ENCODE assay signal across 11 cellular contexts in the genomic region with DNA sequence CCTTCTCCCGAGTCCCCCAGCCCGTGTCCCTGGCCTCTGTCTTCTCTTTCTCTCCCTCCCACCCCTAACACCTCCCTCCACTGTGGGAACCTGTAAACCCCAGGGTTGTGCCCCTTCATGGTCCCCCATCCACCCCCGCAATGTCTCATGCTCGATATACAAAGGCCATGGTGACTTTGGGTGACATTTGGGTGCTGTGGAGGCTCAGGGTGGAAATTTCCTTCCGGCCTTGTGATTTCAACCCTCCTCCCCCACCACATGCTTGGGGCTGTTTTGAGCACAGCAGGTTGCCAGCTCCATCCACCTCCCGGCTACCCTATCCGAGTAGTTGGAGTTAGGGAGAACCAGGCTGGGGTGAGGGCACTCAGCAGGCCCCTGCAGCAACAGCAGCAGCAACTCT. TPM values are rescaled to one million over a fixed set of nuclear protein-coding genes. Genes with fewer than 3 reads are reported as not detected.
DNase-seq lines count a peak whose midpoint lies in the region; ATAC-seq, FAIRE-seq and TF ChIP-seq lines count a peak whose summit lies in the region.
"Had no signal": no experiment of that assay in that cellular context is flagged by ENCODE, and none has a peak within 500 bp of the region (broad histone marks: within the 10 kb centered on the region; RNA-seq: fewer than 3 reads in every experiment).

No MANE protein-coding gene starts in this region.

- TF ChIP-seq CTCF in GM13976 (IDR thresholded peaks at IDR 0.05; ENCODE audit: borderline replicate concordance, control extremely low read depth, extremely low read depth, insufficient read depth, missing control alignments) (no peak), GM12878 (IDR thresholded peaks at IDR 0.05 in 2 of 3, conservative IDR thresholded peaks at IDR 0.05 in 1 of 3; ENCODE audit: control insufficient read depth in 2 of 3, extremely low read depth in 1 of 3, insufficient read depth in 1 of 3, low read depth in 3 of 3, low read length in 3 of 3) (no peak), left ventricle myocardium inferior (IDR thresholded peaks at IDR 0.05; ENCODE audit: borderline replicate concordance) (no peak)

- intact Hi-C loops in GM12878 (cut with micrococcal nuclease; ENCODE audit: unreplicated experiment) = loop anchor here (10.0 kb wide), 1 partner anchor 219 kb away; a partner anchor contains a TSS
- intact Hi-C loops in left ventricle myocardium inferior (cut with micrococcal nuclease) = no loop called here

- peak overlapping the region; percentile 41; the same call in 1 of the 2 replicates for H3K4me2 ChIP-seq in GM12878 (ENCODE audit: control insufficient read depth, insufficient read depth)

- no peaks in the 10 kb centered on the region for H3K27me3 ChIP-seq in GM12878 (replicated peaks in 1 of 2; ENCODE audit: control insufficient read depth in 2 of 2, insufficient read depth in 2 of 2, low read length in 1 of 2)
- peaks cover 6% of the 10 kb centered on the region for H3K27me3 ChIP-seq in left ventricle myocardium inferior (ENCODE audit: low read depth)

- H3K9me3 ChIP-seq in GM12878 (replicated peaks; ENCODE audit: control insufficient read depth, insufficient read depth, low read length) (no peaks in the 10 kb centered on the region), left ventricle myocardium inferior (replicated peaks) (no peaks in the 10 kb centered on the region)

- H3K79me2 ChIP-seq in GM12878 (ENCODE audit: control insufficient read depth, insufficient read depth, low read length) = no peaks in the 10 kb centered on the region

- no peak for FAIRE-seq in GM12878 (lab: Jason Lieb, UNC)
- FAIRE-seq: kidney had no signal

- H3K4me1 ChIP-seq in GM12878 (ENCODE audit: control insufficient read depth, insufficient read depth, low read length) = peaks cover 46% of the 10 kb centered on the region
- H3K4me1 ChIP-seq in left ventricle myocardium inferior = peaks cover 9% of the 10 kb centered on the region

- TF ChIP-seq RAD21 in GM12878 (IDR thresholded peaks at IDR 0.05; ENCODE audit: insufficient read depth, low read depth, low read length) = no peak

- SMC1A ChIA-PET in GM12878 (lab: Charles Lee; ENCODE audit: uncharacterized antibody, unreplicated experiment) = interaction anchor here (1.4 to 16.0 kb wide), 3 partner anchors 30 to 80 kb away, joined by 4 to 191 read pairs (median 15); no protein-coding TSS in a partner anchor

- CTCF ChIA-PET in GM12878 (lab: Yijun Ruan, JAX) = interaction anchor here (0.9 to 8.5 kb wide), 3 partner anchors 40 to 79 kb away, joined by 3 to 104 read pairs (median 5); no protein-coding TSS in a partner anchor

- POLR2A ChIA-PET in GM12878 (lab: Charles Lee) = interaction anchor here (0.6 to 6.0 kb wide), 3 partner anchors 14 to 69 kb away, joined by 3 to 53 read pairs (median 3); no protein-coding TSS in a partner anchor

- ATAC-seq in GM12878 (peak; percentile 20), HG02840 (IDR thresholded peaks at IDR 0.05; ENCODE audit: low FRiP score, unreplicated experiment) (no peak)

- no peak overlapping the region for H2AFZ ChIP-seq in GM12878 (ENCODE audit: control insufficient read depth, low read depth, low read length)

- H3K27ac ChIP-seq in GM12878 (ENCODE audit: control insufficient read depth, insufficient read depth) (peak overlapping the region; percentile 41), left ventricle myocardium inferior (replicated peaks) (no peak overlapping the region)
- H3K27ac ChIP-seq: C4-2B had no signal

- no TSS peak for BruUV-seq in GM12878 (replicated peaks; lab: Mats Ljungman, UMichigan)

- RAD21 ChIA-PET in GM12878 (lab: Charles Lee; ENCODE audit: unreplicated experiment) = interaction anchor here (0.6 to 12.7 kb wide), 5 partner anchors 35 to 79 kb away, joined by 3 to 116 read pairs (median 8); no protein-coding TSS in a partner anchor

- in situ Hi-C loops in GM13976 (cut with MboI; ENCODE audit: low sequenced_read_pairs, unreplicated experiment) = loop anchor here (5.0 kb wide), 1 partner anchor 77 kb away; no protein-coding TSS in a partner anchor
- in situ Hi-C loops in GM12878 (cut with MboI) = no loop called here

- no peak overlapping the region for H3K9ac ChIP-seq in GM12878 (ENCODE audit: control insufficient read depth, insufficient read depth, low read length)

- H3K36me3 ChIP-seq in GM12878 (ENCODE audit: control insufficient read depth in 2 of 2, insufficient read depth in 2 of 2, low read length in 1 of 2) (peaks cover 16 to 32% of the 10 kb centered on the region in 2 experiments; a peak in 3 of 4 replicates), left ventricle myocardium inferior (peaks cover 45% of the 10 kb centered on the region)

- 8% methylated on average over 5 of the region's 7 CpGs for WGBS in GM12878 (ENCODE audit: insufficient coverage, insufficient replicate concordance, low lambda C conversion rate, missing lambda C conversion rate)

- no peaks in the 10 kb centered on the region for H4K20me1 ChIP-seq in GM12878 (ENCODE audit: control insufficient read depth, insufficient read depth)

- H3K4me3 ChIP-seq in GM12878 (no peak overlapping the region), left ventricle myocardium inferior (no peak overlapping the region)

- TF ChIP-seq EP300 in GM12878 (IDR thresholded peaks at IDR 0.05; ENCODE audit: borderline replicate concordance in 1 of 2, control insufficient read depth in 1 of 2, low read depth in 2 of 2, low read length in 2 of 2) = peak in 1 of 2 experiments; percentile 53; a peak in 1 of 4 replicates

- peak; percentile 74 for DNase-seq in GM13976 (ENCODE audit: low spot score)
- peak; percentile 56 to 71 for DNase-seq in activated CD4-positive, alpha-beta T cell treated with anti-CD3 and anti-CD28 coated beads, Interleukin-2, amount 50 U/mL, for 48 hours
- no peak for DNase-seq in GM12878 (ENCODE audit: low read depth, low spot score)
- peak; percentile 34 to 64 (median 41) for DNase-seq in stimulated activated CD4-positive, alpha-beta T cell treated with anti-CD3 and anti-CD28 coated beads, TNF-alpha, amount 100 ng/mL, for 24 hours (ENCODE audit: low read depth in 3 of 3)
- DNase-seq in MV-4-11 (lab: John Stamatoyannopoulos, UW) = no peak
- no peak for DNase-seq in COR-L47 (lab: John Stamatoyannopoulos, UW)
- no peak for DNase-seq in left ventricle myocardium inferior
- DNase-seq: kidney, NCI-H82 had no signal

- TF ChIP-seq POLR2A in GM12878 (IDR thresholded peaks at IDR 0.05; ENCODE audit: low read depth, low read length) = peak; percentile 39; the same call in 1 of the 2 replicates

TF ChIP-seq in GM12878, 131 proteins besides CTCF, POLR2A, EP300 and RAD21 (continues in another document):
- 0 out of 2 replicates have a peak, but pooled peaks have one; percentile 14 for TF ChIP-seq PAX5 (IDR thresholded peaks at IDR 0.05; ENCODE audit: borderline replicate concordance, low read depth, low read length)
- TF ChIP-seq BHLHE40 (IDR thresholded peaks at IDR 0.05; ENCODE audit: borderline replicate concordance in 1 of 2, low read depth in 2 of 2, low read length in 1 of 2) = peak; percentile 67 to 69; a peak in 3 of 4 replicates
- TF ChIP-seq ZNF622 (IDR thresholded peaks at IDR 0.05) = no peak
- TF ChIP-seq BCL11A (IDR thresholded peaks at IDR 0.05; ENCODE audit: low read depth, low read length) = 0 out of 2 replicates have a peak, but pooled peaks have one; percentile 14
- peak; percentile 67 for TF ChIP-seq RUNX3 (IDR thresholded peaks at IDR 0.05; ENCODE audit: low read length)

RNA-seq across cellular contexts. Expression of a gene that starts 25.7 kb away (rescaled TPM):
- 112 and 115 TPM in 2 replicates for total RNA-seq in GM12878 (2013; cell fraction: nucleolus; rRNA removed)
- total RNA-seq in GM12878 (2014; rRNA removed) (9.3 and 10.4 TPM in 2 replicates), GM12878 (2014; rRNA removed; fragmentation: Illumina TruSeq; extraction: Trizol) (12.2 and 12.9 TPM in 2 replicates), GM12878 (2021) (14.5 and 16.9 TPM in 2 replicates), left ventricle myocardium inferior (71.6 TPM)
- polyA plus RNA-seq in GM12878 (2011; ENCODE audit: low read depth) = 7.0 TPM
- polyA plus RNA-seq in GM12878 (2011; rRNA removed) (8.9 and 12.2 TPM in 2 replicates), GM12878 (2014; fragmentation: Illumina TruSeq; extraction: Trizol) (10.0 TPM in 2 replicates), GM12878 (2014; fragmentation: Nextera tagmentation; extraction: Ambion mirVana) (1 to 10 TPM; 1.4 to 1.7 TPM), GM12878 (2014; rRNA removed) (7.7 and 11.8 TPM in 2 replicates), GM12878 (2016; fragmentation: Nextera tagmentation; extraction: Ambion mirVana) (1 to 10 TPM; 4.4 to 4.9 TPM)
- polyA plus RNA-seq in GM12878 (2011; cell fraction: cytosol; rRNA removed) = 10.3 and 11.2 TPM in 2 replicates
- 19.0 and 22.1 TPM in 2 replicates for polyA plus RNA-seq in GM12878 (2011; cell fraction: nucleus; rRNA removed)
- polyA plus RNA-seq in GM12878 (2012) = 5.5 and 8.2 TPM in 2 replicates
- polyA minus RNA-seq in GM12878 (2011; rRNA and poly(A)+ RNA removed) = 43.6 and 46.2 TPM in 2 replicates
- 9.2 and 10.8 TPM in 2 replicates for polyA minus RNA-seq in GM12878 (2011; cell fraction: cytosol; rRNA and poly(A)+ RNA removed)
- polyA minus RNA-seq in GM12878 (2011; cell fraction: nucleus; rRNA and poly(A)+ RNA removed) = 50.2 and 76.0 TPM in 2 replicates

RNA-seq across cellular contexts. Expression of a gene that starts 37.3 kb away (rescaled TPM):
- total RNA-seq in GM12878 (2013; cell fraction: nucleolus; rRNA removed) = 88.1 and 95.5 TPM in 2 replicates
- total RNA-seq in GM12878 (2014; rRNA removed) (33.0 and 39.9 TPM in 2 replicates), GM12878 (2014; rRNA removed; fragmentation: Illumina TruSeq; extraction: Trizol) (22.4 and 24.4 TPM in 2 replicates), GM12878 (2021) (78.8 and 87.2 TPM in 2 replicates), left ventricle myocardium inferior (16.2 TPM)
- polyA plus RNA-seq in GM12878 (2011; ENCODE audit: low read depth) = 22.2 TPM
- polyA plus RNA-seq in GM12878 (2011; rRNA removed) (35.0 and 66.4 TPM in 2 replicates), GM12878 (2014; fragmentation: Illumina TruSeq; extraction: Trizol) (15.0 and 32.4 TPM in 2 replicates), GM12878 (2014; fragmentation: Nextera tagmentation; extraction: Ambion mirVana) (10 to 100 TPM; 10.1 to 11.6 TPM), GM12878 (2014; rRNA removed) (47.3 and 53.1 TPM in 2 replicates), GM12878 (2016; fragmentation: Nextera tagmentation; extraction: Ambion mirVana) (10 to 100 TPM; 34.8 to 47.5 TPM)
- polyA plus RNA-seq in GM12878 (2011; cell fraction: cytosol; rRNA removed) = 84.0 and 115 TPM in 2 replicates
- 23.9 and 33.3 TPM in 2 replicates for polyA plus RNA-seq in GM12878 (2011; cell fraction: nucleus; rRNA removed)
- 50.4 and 50.7 TPM in 2 replicates for polyA plus RNA-seq in GM12878 (2012)
- polyA minus RNA-seq in GM12878 (2011; rRNA and poly(A)+ RNA removed) = 44.6 and 88.0 TPM in 2 replicates
- polyA minus RNA-seq in GM12878 (2011; cell fraction: cytosol; rRNA and poly(A)+ RNA removed) = 32.2 and 47.0 TPM in 2 replicates
- 11.2 and 26.9 TPM in 2 replicates for polyA minus RNA-seq in GM12878 (2011; cell fraction: nucleus; rRNA and poly(A)+ RNA removed)

Comparison
In these comparisons a context has a peak if more than half of its experiments do, and no peak if none do; other contexts are left out.
1. DNase-seq: peak in GM13976 (single experiment), activated CD4-positive, alpha-beta T cell treated with anti-CD3 and anti-CD28 coated beads, Interleukin-2, amount 50 U/mL, for 48 hours (2 of 2) and stimulated activated CD4-positive, alpha-beta T cell treated with anti-CD3 and anti-CD28 coated beads, TNF-alpha, amount 100 ng/mL, for 24 hours (3 of 3); none in GM12878 (single experiment), MV-4-11 (single experiment), COR-L47 (single experiment) and left ventricle myocardium inferior (single experiment).